ENCODE assay signal across 11 cellular contexts in the genomic region with DNA sequence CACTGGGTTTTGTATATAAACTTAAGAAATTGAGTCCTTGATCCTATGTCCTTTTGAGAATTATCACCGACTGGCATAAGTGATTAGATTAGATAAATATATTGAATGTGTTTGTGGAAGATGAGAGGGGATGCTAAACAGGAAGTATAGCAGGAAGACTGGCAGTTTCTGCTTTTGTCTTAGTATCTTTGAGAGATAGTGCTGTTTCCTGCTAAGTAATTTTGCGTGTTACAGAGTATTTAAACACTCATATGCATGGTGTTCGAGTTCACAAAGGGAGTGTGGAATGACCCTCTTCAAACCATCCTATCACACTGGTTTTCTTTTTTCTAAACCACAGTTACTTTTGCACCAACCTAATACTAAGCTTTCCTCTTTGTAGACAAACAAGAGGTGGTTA.
DNase-seq lines count a peak whose midpoint lies in the region; ATAC-seq and TF ChIP-seq lines count a peak whose summit lies in the region.
"Had no signal": no experiment of that assay in that cellular context is flagged by ENCODE, and none has a peak within 500 bp of the region (broad histone marks: within the 10 kb centered on the region; RNA-seq: fewer than 3 reads in every experiment).

No MANE protein-coding gene starts in this region.

- H3K4me1 ChIP-seq in heart left ventricle (peaks cover 6 to 80% (median 56%) of the 10 kb centered on the region in 12 donors), gastroesophageal sphincter (peaks cover 34 to 94% (median 39%) of the 10 kb centered on the region in 3 donors), tibial nerve (peaks cover 0 to 65% (median 12%) of the 10 kb centered on the region in 4 donors)

- intact Hi-C loops in heart left ventricle (cut with DNase I): loop anchor here in 1 of 10 donors (10.0 kb wide), 1 partner anchor 204 kb away; no protein-coding TSS in a partner anchor
- intact Hi-C loops in left cardiac atrium (cut with DNase I): no loop called here

- peak overlapping the region in 8 of 12 donors; percentile 4 to 86 (median 64) for H3K27ac ChIP-seq in heart left ventricle
- H3K27ac ChIP-seq in SU-DHL-6 (ENCODE audit: low read depth, low read length): peak overlapping the region; percentile 94
- H3K27ac ChIP-seq in gastroesophageal sphincter: peak overlapping the region; percentile 69 to 73 (median 72)
- H3K27ac ChIP-seq in tibial nerve: peak overlapping the region; percentile 60 to 85 (median 78)
- H3K27ac ChIP-seq: C4-2B had no signal

- peak overlapping the region; percentile 62 for H3K9ac ChIP-seq in SU-DHL-6 (ENCODE audit: low read length)

- no peaks in the 10 kb centered on the region for H4K20me1 ChIP-seq in SU-DHL-6 (ENCODE audit: low read depth, low read length)

- TF ChIP-seq CTCF in heart left ventricle (IDR thresholded peaks at IDR 0.05): no peak
- TF ChIP-seq CTCF in SU-DHL-6 (IDR thresholded peaks at IDR 0.05; ENCODE audit: insufficient read depth, low read length, poor library complexity, severe bottlenecking): no peak
- TF ChIP-seq CTCF in gastroesophageal sphincter (IDR thresholded peaks at IDR 0.05): no peak
- no peak for TF ChIP-seq CTCF in tibial nerve (IDR thresholded peaks at IDR 0.05)

- H3K9me3 ChIP-seq in heart left ventricle (no peaks in the 10 kb centered on the region), SU-DHL-6 (ENCODE audit: insufficient read depth, low read length) (no peaks in the 10 kb centered on the region), gastroesophageal sphincter (no peaks in the 10 kb centered on the region), tibial nerve (no peaks in the 10 kb centered on the region)

- H2AFZ ChIP-seq in SU-DHL-6 (ENCODE audit: low read depth, low read length, severe bottlenecking): no peak overlapping the region

- no peaks in the 10 kb centered on the region for H3K27me3 ChIP-seq in heart left ventricle
- H3K27me3 ChIP-seq in SU-DHL-6 (ENCODE audit: low read length): no peaks in the 10 kb centered on the region
- H3K27me3 ChIP-seq in gastroesophageal sphincter: no peaks in the 10 kb centered on the region
- no peaks in the 10 kb centered on the region for H3K27me3 ChIP-seq in tibial nerve

- no peaks in the 10 kb centered on the region for H3K9me2 ChIP-seq in SU-DHL-6 (replicated peaks; ENCODE audit: insufficient read depth, low read length)

- no peak overlapping the region for H3K4me3 ChIP-seq in heart left ventricle
- no peak overlapping the region for H3K4me3 ChIP-seq in SU-DHL-6 (ENCODE audit: insufficient read depth, low read length, poor library complexity, severe bottlenecking)
- H3K4me3 ChIP-seq in gastroesophageal sphincter: no peak overlapping the region
- H3K4me3 ChIP-seq in tibial nerve: no peak overlapping the region

- TF ChIP-seq POLR2A in heart left ventricle (IDR thresholded peaks at IDR 0.05): no peak
- no peak for TF ChIP-seq POLR2A in gastroesophageal sphincter (IDR thresholded peaks at IDR 0.05)
- no peak for TF ChIP-seq POLR2A in tibial nerve (IDR thresholded peaks at IDR 0.05)

- H3K79me2 ChIP-seq in SU-DHL-6 (ENCODE audit: insufficient read depth, low read length): peaks cover 35% of the 10 kb centered on the region

- H3K36me3 ChIP-seq in heart left ventricle (peaks cover 0 to 94% (median 76%) of the 10 kb centered on the region in 9 donors), SU-DHL-6 (ENCODE audit: low read length) (peaks cover 25% of the 10 kb centered on the region), gastroesophageal sphincter (peaks cover 0 to 58% of the 10 kb centered on the region in 2 donors), tibial nerve (peaks cover 0 to 57% (median 7%) of the 10 kb centered on the region in 3 donors)

- H3F3A ChIP-seq in SU-DHL-6 (ENCODE audit: insufficient read depth): peaks cover 99% of the 10 kb centered on the region

- H3K4me2 ChIP-seq in SU-DHL-6 (ENCODE audit: low read depth, low read length, poor library complexity, severe bottlenecking): peak overlapping the region; percentile 69

- TF ChIP-seq EP300 in gastroesophageal sphincter (IDR thresholded peaks at IDR 0.05): no peak
- TF ChIP-seq EP300 in tibial nerve (IDR thresholded peaks at IDR 0.05): no peak

- ATAC-seq in heart left ventricle: no peak
- ATAC-seq in left cardiac atrium: no peak
- no peak for ATAC-seq in gastroesophageal sphincter
- no peak for ATAC-seq in GM21576 (IDR thresholded peaks at IDR 0.05; ENCODE audit: unreplicated experiment)
- ATAC-seq in activated CD4-positive, CD25-positive, alpha-beta regulatory T cell treated with anti-CD3 and anti-CD28 coated beads, Interleukin-2, amount 50 U/mL, for 24 hours: no peak

- DNase-seq in heart left ventricle (no peak), left cardiac atrium (no peak), tibial nerve (ENCODE audit: low spot score in 2 of 2) (no peak), anterior cingulate cortex (lab: John Stamatoyannopoulos, UW) (no peak)
- DNase-seq: NCI-H774, nucleus accumbens had no signal

- WGBS in heart left ventricle, 4 donors: 12 to 24% (median 16%) methylated on average over 3 of the region's 3 CpGs
- 23 to 28% methylated on average over 3 of the region's 3 CpGs for WGBS in gastroesophageal sphincter (ENCODE audit: low coverage in 1 of 2), 2 donors
- 44 to 47% methylated on average over 3 of the region's 3 CpGs for WGBS in tibial nerve, 2 donors
